ENCODE assay signal across 1 cellular context in genomic region chr6:36786055-36786675, GRCh38.
TF ChIP-seq lines count a peak whose summit lies in the region.

No MANE protein-coding gene starts in this region.

TF ChIP-seq in HCT116, 20 proteins besides CTCF, POLR2A, EP300 and RAD21 (continued from another document):
- TF ChIP-seq ZBTB33 (IDR thresholded peaks at IDR 0.05; ENCODE audit: extremely low read depth, insufficient replicate concordance, low read length) (no peak), SP1 (IDR thresholded peaks at IDR 0.05; ENCODE audit: low read depth) (no peak), YY1 (IDR thresholded peaks at IDR 0.05; ENCODE audit: extremely low read depth, insufficient replicate concordance, low read depth, low read length) (no peak), FOSL1 (IDR thresholded peaks at IDR 0.05; ENCODE audit: low read depth) (no peak), MAX (IDR thresholded peaks at IDR 0.05) (no peak), ZNF274 (IDR thresholded peaks at IDR 0.05; ENCODE audit: low read depth, low read length) (no peak), CEBPB (IDR thresholded peaks at IDR 0.05; ENCODE audit: low read depth) (no peak), EZH2 (IDR thresholded peaks at IDR 0.05) (no peak), CBX3 (IDR thresholded peaks at IDR 0.05; ENCODE audit: low read depth) (no peak), EGR1 (IDR thresholded peaks at IDR 0.05; ENCODE audit: low read depth) (no peak)
